1 cellular context compared by ENCODE assay signal in the genomic region with DNA sequence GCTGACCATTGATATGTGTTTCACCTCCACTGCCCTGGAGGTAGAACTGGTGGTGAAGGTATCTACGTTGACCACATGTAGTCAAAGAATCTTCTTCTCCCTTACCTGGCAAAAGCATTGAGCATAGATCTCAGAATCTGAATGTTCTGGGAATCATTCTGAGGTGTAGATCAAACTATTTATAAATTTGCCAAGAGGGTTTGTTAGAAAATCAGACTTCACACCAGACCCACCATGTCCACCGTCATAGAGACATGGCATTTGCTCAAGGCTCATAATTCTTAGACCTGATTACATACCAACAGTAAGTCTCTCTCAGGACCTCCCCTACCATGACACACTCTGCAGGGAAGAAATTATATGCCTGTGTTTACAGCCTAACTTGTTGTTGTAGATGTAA.
TF ChIP-seq lines count a peak whose summit lies in the region.

TSS of gene OR8B2 (minus strand) at position 101 of the 400 bp plus-strand sequence. CDS start 1,156 bp downstream, outside the sequence.

TF ChIP-seq in K562, 482 proteins besides CTCF, POLR2A, EP300 and RAD21:
- no peak for TF ChIP-seq TEAD1 (CRISPR knock-in tag; IDR thresholded peaks at IDR 0.05)
- no peak for TF ChIP-seq ELF4 (CRISPR knock-in tag; IDR thresholded peaks at IDR 0.05)
- no peak for TF ChIP-seq SMAD2 (IDR thresholded peaks at IDR 0.05; ENCODE audit: low read depth, low read length)
- TF ChIP-seq SMARCB1 (IDR thresholded peaks at IDR 0.05; ENCODE audit: insufficient read length, low read depth) = no peak
- TF ChIP-seq POLR3G (IDR thresholded peaks at IDR 0.05; ENCODE audit: extremely low read depth, insufficient read length, insufficient replicate concordance) = no peak
- no peak for TF ChIP-seq TRIM24 (IDR thresholded peaks at IDR 0.05)
- no peak for TF ChIP-seq HMBOX1 (IDR thresholded peaks at IDR 0.05)
- TF ChIP-seq, protein P1, sequence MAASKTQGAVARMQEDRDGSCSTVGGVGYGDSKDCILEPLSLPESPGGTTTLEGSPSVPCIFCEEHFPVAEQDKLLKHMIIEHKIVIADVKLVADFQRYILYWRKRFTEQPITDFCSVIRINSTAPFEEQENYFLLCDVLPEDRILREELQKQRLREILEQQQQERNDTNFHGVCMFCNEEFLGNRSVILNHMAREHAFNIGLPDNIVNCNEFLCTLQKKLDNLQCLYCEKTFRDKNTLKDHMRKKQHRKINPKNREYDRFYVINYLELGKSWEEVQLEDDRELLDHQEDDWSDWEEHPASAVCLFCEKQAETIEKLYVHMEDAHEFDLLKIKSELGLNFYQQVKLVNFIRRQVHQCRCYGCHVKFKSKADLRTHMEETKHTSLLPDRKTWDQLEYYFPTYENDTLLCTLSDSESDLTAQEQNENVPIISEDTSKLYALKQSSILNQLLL (CRISPR knock-in tag; IDR thresholded peaks at IDR 0.05; ENCODE audit: borderline replicate concordance) = no peak
